Comparison of ENCODE assay signal across 25 cellular contexts in the genomic region with DNA sequence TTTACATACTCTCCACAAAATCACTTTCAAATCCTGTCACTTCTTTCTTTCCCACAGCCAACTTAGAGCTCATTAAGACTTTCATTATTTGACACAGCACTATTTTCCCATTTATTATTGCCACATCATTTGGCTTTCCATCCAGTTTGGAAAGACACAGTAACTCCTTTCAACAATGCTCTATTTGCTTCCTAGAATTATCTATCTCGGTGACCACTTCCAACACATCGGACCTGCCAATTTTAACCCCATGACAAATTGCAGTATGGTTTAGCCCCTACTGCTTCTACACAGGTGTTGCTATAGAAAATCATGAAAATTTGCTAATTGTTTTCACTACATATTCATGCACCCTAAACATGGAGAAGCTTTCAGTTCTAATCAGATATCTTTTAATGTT.
A peak's percentile ranks its signal among the peaks of the same experiment; 100 is the strongest.
DNase-seq lines count a peak whose midpoint lies in the region; ATAC-seq, FAIRE-seq and TF ChIP-seq lines count a peak whose summit lies in the region.
"Had no signal": no experiment of that assay in that cellular context is flagged by ENCODE, and none has a peak within 500 bp of the region (broad histone marks: within the 10 kb centered on the region; RNA-seq: fewer than 3 reads in every experiment).

No MANE protein-coding gene starts in this region.

- H3K56ac ChIP-seq in H1 (replicated peaks; ENCODE audit: insufficient read length, low read depth, low read length): no peak overlapping the region

- no peak overlapping the region for H3K4ac ChIP-seq in H1 (replicated peaks; ENCODE audit: insufficient read length, low read depth, low read length)

- ATAC-seq in Right ventricle myocardium superior (ENCODE audit: poor library complexity) (peak; percentile 79), sciatic nerve (peak; percentile 36)
- ATAC-seq: GM12878 had no signal

- H2AK5ac ChIP-seq in H1 (ENCODE audit: low read depth, low read length): no peak overlapping the region

- POLR2A ChIA-PET in H1 (lab: Charles Lee; ENCODE audit: partially characterized antibody) (no interaction called here), RWPE1 (lab: Yijun Ruan, JAX; ENCODE audit: low non-redundant PET) (no interaction called here)

- intact Hi-C loops in Right ventricle myocardium superior (cut with DNase I): no loop called here
- intact Hi-C loops in sciatic nerve (cut with DNase I): no loop called here

- no peak overlapping the region for H3K9ac ChIP-seq in H1 (replicated peaks in 1 of 4; ENCODE audit: extremely low read depth in 1 of 4, low read depth in 3 of 4, low read length in 3 of 4)
- H3K9ac ChIP-seq: BLaER1 had no signal

- no peak overlapping the region for H2BK5ac ChIP-seq in H1 (ENCODE audit: low read depth, low read length)

- H3K36me3 ChIP-seq in right atrium auricular region (no peaks in the 10 kb centered on the region), H1 (ENCODE audit: control insufficient read depth in 2 of 4, insufficient read depth in 4 of 4, low read length in 3 of 4) (no peaks in the 10 kb centered on the region)
- H3K36me3 ChIP-seq: BE2C, BLaER1 had no signal

- TF ChIP-seq RAD21 in H1 (IDR thresholded peaks at IDR 0.05 in 1 of 2, conservative IDR thresholded peaks at IDR 0.05 in 1 of 2; ENCODE audit: low read depth in 2 of 2, low read length in 2 of 2): no peak

- no peak for TF ChIP-seq CTCF in right atrium auricular region (IDR thresholded peaks at IDR 0.05)
- no peak for TF ChIP-seq CTCF in H1 (IDR thresholded peaks at IDR 0.05; ENCODE audit: control extremely low read depth in 1 of 3, insufficient read depth in 1 of 3, low read depth in 1 of 3, low read length in 3 of 3)
- TF ChIP-seq CTCF in RWPE1 (conservative IDR thresholded peaks at IDR 0.05; ENCODE audit: low read depth): no peak

- no peak overlapping the region for H4K5ac ChIP-seq in H1 (ENCODE audit: insufficient read length, low read depth, low read length)

- no peaks in the 10 kb centered on the region for H3K79me1 ChIP-seq in H1 (ENCODE audit: low read depth, low read length)

- 98% methylated on average over 2 of the region's 2 CpGs; no CpG with 5 or more reads in 1 of the 2 experiments for WGBS in H1 (ENCODE audit: extremely low coverage in 1 of 2, insufficient coverage in 1 of 2, insufficient read length in 1 of 2, insufficient replicate concordance in 2 of 2, low coverage in 1 of 2, low lambda C conversion rate in 2 of 2, missing lambda C conversion rate in 1 of 2), 2 experiments

- no peak for FAIRE-seq in H1 (lab: Jason Lieb, UNC)
- FAIRE-seq: A204.1, GM12878, GM12892, GM18507 had no signal

- no peak overlapping the region for H2BK15ac ChIP-seq in H1 (ENCODE audit: low read length)

- H3K9me3 ChIP-seq in right atrium auricular region: no peaks in the 10 kb centered on the region
- H3K9me3 ChIP-seq in H1 (ENCODE audit: insufficient read depth in 2 of 2, low read depth in 1 of 2, low read length in 1 of 2): no peaks in the 10 kb centered on the region
- H3K9me3 ChIP-seq: BE2C, BLaER1 had no signal

- CTCF ChIA-PET in H1 (lab: Charles Lee; ENCODE audit: partially characterized antibody): interaction anchor here (1.0 to 1.6 kb wide), 2 partner anchors 13 to 36 kb away, joined by 3 to 5 read pairs; no protein-coding TSS in a partner anchor
- CTCF ChIA-PET in RWPE1 (lab: Yijun Ruan, JAX): interaction anchor here (0.7 kb wide), 1 partner anchor 71 kb away, joined by 3 read pairs; no protein-coding TSS in a partner anchor

- TF ChIP-seq POLR2A in H1 (IDR thresholded peaks at IDR 0.05; ENCODE audit: control extremely low read depth in 1 of 2, low read depth in 2 of 2, low read length in 2 of 2): no peak

- H3K4me3 ChIP-seq in right atrium auricular region (no peak overlapping the region), H1 (ENCODE audit: extremely low read depth in 1 of 4, insufficient read depth in 2 of 4, low read depth in 3 of 4, low read length in 4 of 4) (no peak overlapping the region)
- H3K4me3 ChIP-seq: BLaER1, GM12878 had no signal

- no peak overlapping the region for H3K23ac ChIP-seq in H1 (ENCODE audit: insufficient read length)

- H3K23me2 ChIP-seq in H1 (ENCODE audit: low read depth, low read length): no peaks in the 10 kb centered on the region

- H3K18ac ChIP-seq in H1 (ENCODE audit: extremely low read depth, low read length): no peak overlapping the region

- no peak overlapping the region for H2BK20ac ChIP-seq in H1 (ENCODE audit: low read length)

- no peak for DNase-seq in Right ventricle myocardium superior
- DNase-seq in right atrium auricular region (ENCODE audit: low spot score): no peak
- DNase-seq in H1 (ENCODE audit: low read depth in 1 of 2, low spot score in 2 of 2): no peak
- DNase-seq in sciatic nerve (ENCODE audit: low spot score): no peak
- DNase-seq in RWPE1 (ENCODE audit: low spot score): no peak
- DNase-seq: 8988T; ACHN; BE2C; C1 segment of cervical spinal cord; CD4-positive, alpha-beta memory T cell; CD4-positive, CD25-positive, alpha-beta regulatory T cell; CD8-positive, alpha-beta memory T cell; COR-L47; DMS 273 treated with DMSO at 0.1 percent for 48 hours; DMS153; DMS53; DMS79; DND-41; EL; GDM1 had no signal

- no peak overlapping the region for H2BK120ac ChIP-seq in H1 (replicated peaks; ENCODE audit: low read depth, low read length)

- H4K8ac ChIP-seq in H1 (ENCODE audit: extremely low read depth, insufficient read depth, low read length): no peak overlapping the region

- no peaks in the 10 kb centered on the region for H3K4me1 ChIP-seq in right atrium auricular region
- no peaks in the 10 kb centered on the region for H3K4me1 ChIP-seq in H1 (replicated peaks in 1 of 4; ENCODE audit: control insufficient read depth in 3 of 4, insufficient read depth in 4 of 4, low read length in 3 of 4)
- H3K4me1 ChIP-seq: BE2C, BLaER1 had no signal

- H3K14ac ChIP-seq in H1 (ENCODE audit: insufficient read length): no peak overlapping the region

- H3K79me2 ChIP-seq in H1 (ENCODE audit: control insufficient read depth in 1 of 2, insufficient read depth in 2 of 2, low read length in 2 of 2): no peaks in the 10 kb centered on the region

- H3K27me3 ChIP-seq in right atrium auricular region: no peaks in the 10 kb centered on the region
- H3K27me3 ChIP-seq in H1 (replicated peaks in 1 of 4; ENCODE audit: control insufficient read depth in 3 of 4, extremely low read depth in 1 of 4, insufficient read depth in 3 of 4, low read length in 3 of 4): no peaks in the 10 kb centered on the region
- H3K27me3 ChIP-seq: BE2C, BLaER1 had no signal

- no peaks in the 10 kb centered on the region for H4K20me1 ChIP-seq in H1 (replicated peaks in 1 of 2; ENCODE audit: control insufficient read depth in 1 of 2, insufficient read depth in 2 of 2, low read length in 2 of 2)
- H4K20me1 ChIP-seq: BLaER1 had no signal

- 0 out of 2 replicates have a peak overlapping the region, but pooled peaks have one; percentile 5 for H2AFZ ChIP-seq in H1 (ENCODE audit: low read length)

- H3K4me2 ChIP-seq in H1 (ENCODE audit: insufficient read depth in 1 of 2, low read depth in 2 of 2, low read length in 2 of 2): no peak overlapping the region
- H3K4me2 ChIP-seq: BLaER1 had no signal

- H4K91ac ChIP-seq in H1 (replicated peaks; ENCODE audit: insufficient read length, low read length): no peak overlapping the region

- H2BK12ac ChIP-seq in H1 (ENCODE audit: low read depth, low read length): no peak overlapping the region

- TF ChIP-seq EP300 in H1 (IDR thresholded peaks at IDR 0.05; ENCODE audit: borderline replicate concordance in 1 of 2, low read depth in 2 of 2, low read length in 2 of 2): no peak

- H3K27ac ChIP-seq in right atrium auricular region: no peak overlapping the region
- H3K27ac ChIP-seq in H1 (ENCODE audit: low read depth, low read length): no peak overlapping the region
- H3K27ac ChIP-seq in RWPE1: no peak overlapping the region
- H3K27ac ChIP-seq: BLaER1 had no signal

TF ChIP-seq in H1, 55 proteins besides CTCF, POLR2A, EP300 and RAD21:
- TF ChIP-seq HDAC6 (IDR thresholded peaks at IDR 0.05; ENCODE audit: low read depth, low read length): no peak
- no peak for TF ChIP-seq EGR1 (IDR thresholded peaks at IDR 0.05; ENCODE audit: borderline replicate concordance, low read depth, low read length)
- TF ChIP-seq JUND (IDR thresholded peaks at IDR 0.05; ENCODE audit: low read length): no peak
- TF ChIP-seq PHF8 (conservative IDR thresholded peaks at IDR 0.05; ENCODE audit: low read depth, low read length): no peak
- no peak for TF ChIP-seq CBX8 (IDR thresholded peaks at IDR 0.05; ENCODE audit: borderline replicate concordance, low read depth, low read length)
- no peak for TF ChIP-seq RNF2 (IDR thresholded peaks at IDR 0.05; ENCODE audit: borderline replicate concordance, low read depth, low read length, missing control alignments, poor library complexity, severe bottlenecking)
TF ChIP-seq in H1: peak in this region for 0.
